In the genomic region with DNA sequence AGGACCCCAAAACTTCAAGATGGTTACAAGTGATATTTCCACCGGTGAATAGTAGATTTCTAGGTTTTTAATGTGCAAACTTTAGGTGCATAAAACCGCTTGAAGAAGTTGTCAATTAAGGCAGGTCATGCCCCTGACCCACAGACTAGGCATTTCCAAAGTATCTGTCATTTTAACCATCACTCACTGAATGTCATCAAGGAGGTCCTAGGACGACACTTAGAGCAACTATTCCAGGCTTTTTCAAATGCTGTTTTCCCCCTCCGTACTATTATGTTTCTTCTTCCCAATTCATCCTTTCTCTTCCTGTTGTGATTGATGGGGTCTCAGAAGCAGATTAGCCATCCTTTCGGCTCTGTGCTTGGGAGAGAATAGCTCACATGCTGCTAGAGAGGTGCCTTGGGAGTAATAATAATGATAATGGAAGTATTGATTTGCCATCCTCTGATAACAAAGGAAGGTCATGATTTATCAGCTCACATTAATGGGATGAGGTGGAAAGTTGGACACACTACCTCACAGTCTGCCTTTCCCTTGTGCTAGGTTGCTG, we compare ENCODE assay signal across 16 cellular contexts.
DNase-seq lines count a peak whose midpoint lies in the region; ATAC-seq, FAIRE-seq and TF ChIP-seq lines count a peak whose summit lies in the region.
"Had no signal": no experiment of that assay in that cellular context is flagged by ENCODE, and none has a peak within 500 bp of the region (broad histone marks: within the 10 kb centered on the region; RNA-seq: fewer than 3 reads in every experiment).

No MANE protein-coding gene starts in this region.

- peaks cover 25 to 89% (median 64%) of the 10 kb centered on the region in 4 donors for H3K4me1 Mint-ChIP-seq in CD4-positive, CD25-positive, alpha-beta regulatory T cell
- H3K4me1 Mint-ChIP-seq in activated T-helper 1 cell treated with anti-CD3 and anti-CD28 coated beads, Interleukin-12 subunit alpha, Interleukin-12 subunit beta, Interleukin-2, Interleukin-4 antibody, amounts not matched to agents 30 ng/mL and 10 ng/mL and 1 ng/mL, durations not matched to agents 14 hours and 24 hours and 36 hours (ENCODE audit: low read depth), result peaks cover 41% of the 10 kb centered on the region
- H3K4me1 Mint-ChIP-seq in stimulated activated effector memory CD8-positive, alpha-beta T cell treated with anti-CD3 and anti-CD28 coated beads, Interleukin-12 subunit alpha, Interleukin-12 subunit beta, amount 100 ng/mL, for 72 hours, result peaks cover 35% of the 10 kb centered on the region

- H3K36me3 Mint-ChIP-seq in CD4-positive, CD25-positive, alpha-beta regulatory T cell, result peaks cover 36% of the 10 kb centered on the region
- peaks cover 56% of the 10 kb centered on the region for H3K36me3 Mint-ChIP-seq in activated T-helper 1 cell treated with anti-CD3 and anti-CD28 coated beads, Interleukin-12 subunit alpha, Interleukin-12 subunit beta, Interleukin-2, Interleukin-4 antibody, amounts not matched to agents 30 ng/mL and 10 ng/mL and 1 ng/mL, durations not matched to agents 14 hours and 24 hours and 36 hours (ENCODE audit: low read depth)
- peaks cover 62% of the 10 kb centered on the region for H3K36me3 Mint-ChIP-seq in stimulated activated effector memory CD8-positive, alpha-beta T cell treated with anti-CD3 and anti-CD28 coated beads, Interleukin-12 subunit alpha, Interleukin-12 subunit beta, amount 100 ng/mL, for 72 hours

- peak; percentile 28 for FAIRE-seq in GM12891 (lab: Jason Lieb, UNC)
- FAIRE-seq: A549, G401.6 had no signal

- H3K4me1 ChIP-seq in CD4-positive, CD25-positive, alpha-beta regulatory T cell (ENCODE audit: control insufficient read depth, insufficient read depth, low read length, poor library complexity, severe bottlenecking), result peaks cover 77% of the 10 kb centered on the region
- peaks cover 6% of the 10 kb centered on the region for H3K4me1 ChIP-seq in osteoblast (ENCODE audit: insufficient read depth, low read length)
- H3K4me1 ChIP-seq: A549, BE2C had no signal

- H4K20me1 ChIP-seq in osteoblast (ENCODE audit: insufficient read depth, low read length), result no peaks in the 10 kb centered on the region

- H2AFZ ChIP-seq in osteoblast (ENCODE audit: low read length), result no peak overlapping the region
- H2AFZ ChIP-seq: GM23338 had no signal

- no peaks in the 10 kb centered on the region for H3K79me2 ChIP-seq in osteoblast (ENCODE audit: insufficient read depth, low read length)

- intact Hi-C loops in activated T-helper 1 cell treated with anti-CD3 and anti-CD28 coated beads, Interleukin-12 subunit alpha, Interleukin-12 subunit beta, Interleukin-2, Interleukin-4 antibody, amounts not matched to agents 30 ng/mL and 10 ng/mL and 1 ng/mL, durations not matched to agents 14 hours and 24 hours and 36 hours (cut with micrococcal nuclease), result no loop called here

- H3K36me3 ChIP-seq in CD4-positive, CD25-positive, alpha-beta regulatory T cell (ENCODE audit: control insufficient read depth, insufficient read depth, low read length), result peaks cover 20% of the 10 kb centered on the region
- H3K36me3 ChIP-seq in osteoblast (ENCODE audit: insufficient read depth, low read length), result no peaks in the 10 kb centered on the region
- H3K36me3 ChIP-seq: BE2C had no signal

- H3K9me3 Mint-ChIP-seq in CD4-positive, CD25-positive, alpha-beta regulatory T cell, result no peaks in the 10 kb centered on the region
- H3K9me3 Mint-ChIP-seq in activated T-helper 1 cell treated with anti-CD3 and anti-CD28 coated beads, Interleukin-12 subunit alpha, Interleukin-12 subunit beta, Interleukin-2, Interleukin-4 antibody, amounts not matched to agents 30 ng/mL and 10 ng/mL and 1 ng/mL, durations not matched to agents 14 hours and 24 hours and 36 hours, result no peaks in the 10 kb centered on the region
- H3K9me3 Mint-ChIP-seq in stimulated activated effector memory CD8-positive, alpha-beta T cell treated with anti-CD3 and anti-CD28 coated beads, Interleukin-12 subunit alpha, Interleukin-12 subunit beta, amount 100 ng/mL, for 72 hours, result no peaks in the 10 kb centered on the region
- H3K9me3 Mint-ChIP-seq: GM23338, IgD-negative memory B cell had no signal

- no peak overlapping the region for H3K4me2 ChIP-seq in osteoblast (ENCODE audit: insufficient read depth, low read length)
- H3K4me2 ChIP-seq: A549, GM23338 had no signal

- no peaks in the 10 kb centered on the region for H3K9me3 ChIP-seq in CD4-positive, CD25-positive, alpha-beta regulatory T cell (ENCODE audit: control insufficient read depth in 2 of 2, low read length in 2 of 2)
- no peaks in the 10 kb centered on the region for H3K9me3 ChIP-seq in osteoblast (ENCODE audit: low read depth, low read length)
- H3K9me3 ChIP-seq: A549, BE2C had no signal

- no peaks in the 10 kb centered on the region for H3K27me3 ChIP-seq in CD4-positive, CD25-positive, alpha-beta regulatory T cell (ENCODE audit: control insufficient read depth, insufficient read depth, low read length)
- no peaks in the 10 kb centered on the region for H3K27me3 ChIP-seq in osteoblast (ENCODE audit: insufficient read depth, low read length)

- TF ChIP-seq CTCF in osteoblast (IDR thresholded peaks at IDR 0.05; ENCODE audit: extremely low read depth, low read depth, low read length), result no peak

- H3K27me3 Mint-ChIP-seq in CD4-positive, CD25-positive, alpha-beta regulatory T cell, result no peaks in the 10 kb centered on the region
- H3K27me3 Mint-ChIP-seq in activated T-helper 1 cell treated with anti-CD3 and anti-CD28 coated beads, Interleukin-12 subunit alpha, Interleukin-12 subunit beta, Interleukin-2, Interleukin-4 antibody, amounts not matched to agents 30 ng/mL and 10 ng/mL and 1 ng/mL, durations not matched to agents 14 hours and 24 hours and 36 hours (ENCODE audit: insufficient read depth), result no peaks in the 10 kb centered on the region
- H3K27me3 Mint-ChIP-seq: IgD-negative memory B cell had no signal

- peak overlapping the region; percentile 97 to 100 (median 98) for H3K27ac Mint-ChIP-seq in CD4-positive, CD25-positive, alpha-beta regulatory T cell
- peak overlapping the region; percentile 34 for H3K27ac Mint-ChIP-seq in activated T-helper 1 cell treated with anti-CD3 and anti-CD28 coated beads, Interleukin-12 subunit alpha, Interleukin-12 subunit beta, Interleukin-2, Interleukin-4 antibody, amounts not matched to agents 30 ng/mL and 10 ng/mL and 1 ng/mL, durations not matched to agents 14 hours and 24 hours and 36 hours
- H3K27ac Mint-ChIP-seq in stimulated activated effector memory CD8-positive, alpha-beta T cell treated with anti-CD3 and anti-CD28 coated beads, Interleukin-12 subunit alpha, Interleukin-12 subunit beta, amount 100 ng/mL, for 72 hours, result no peak overlapping the region
- H3K27ac Mint-ChIP-seq: GM23338, IgD-negative memory B cell had no signal

- no peak for ATAC-seq in CD4-positive, CD25-positive, alpha-beta regulatory T cell (ENCODE audit: low read depth in 2 of 2)
- ATAC-seq in stimulated activated effector memory CD8-positive, alpha-beta T cell treated with anti-CD3 and anti-CD28 coated beads, Interleukin-12 subunit alpha, Interleukin-12 subunit beta, amount 100 ng/mL, for 72 hours, result no peak
- ATAC-seq: A549, GM23338 had no signal

- peak overlapping the region; percentile 11 for H3K4me3 ChIP-seq in CD4-positive, CD25-positive, alpha-beta regulatory T cell (ENCODE audit: low read depth, low read length)
- H3K4me3 ChIP-seq in osteoblast (ENCODE audit: insufficient read depth, low read length), result no peak overlapping the region
- H3K4me3 ChIP-seq: A549, GM23338 had no signal

- no peak for DNase-seq in CD4-positive, CD25-positive, alpha-beta regulatory T cell
- DNase-seq in GM12891 (ENCODE audit: insufficient read length, low spot score) (no peak), NCI-H1694 (lab: John Stamatoyannopoulos, UW) (no peak), osteoblast (ENCODE audit: insufficient read length, low spot score, missing footprints) (no peak)
- DNase-seq in activated T-helper 1 cell treated with anti-CD3 and anti-CD28 coated beads, Interleukin-12 subunit alpha, Interleukin-12 subunit beta, Interleukin-2, Interleukin-4 antibody, amounts not matched to agents 30 ng/mL and 10 ng/mL and 1 ng/mL, durations not matched to agents 14 hours and 24 hours and 36 hours (ENCODE audit: low spot score), result no peak
- DNase-seq in stimulated activated effector memory CD8-positive, alpha-beta T cell treated with anti-CD3 and anti-CD28 coated beads, Interleukin-12 subunit alpha, Interleukin-12 subunit beta, amount 100 ng/mL, for 72 hours (ENCODE audit: low spot score in 2 of 2), result no peak
- DNase-seq: BE2C, Calu3, DMS79 treated with DMSO at 0.1 percent for 48 hours, EL, H7, KG1 had no signal

- peak overlapping the region; percentile 88 for H3K27ac ChIP-seq in CD4-positive, CD25-positive, alpha-beta regulatory T cell (ENCODE audit: insufficient read depth, low read length, poor library complexity, severe bottlenecking)
- H3K27ac ChIP-seq in osteoblast (ENCODE audit: low read depth, low read length), result no peak overlapping the region
- H3K27ac ChIP-seq: A549 had no signal

- peak overlapping the region in 1 of 4 donors; percentile 18 for H3K4me3 Mint-ChIP-seq in CD4-positive, CD25-positive, alpha-beta regulatory T cell
- H3K4me3 Mint-ChIP-seq in activated T-helper 1 cell treated with anti-CD3 and anti-CD28 coated beads, Interleukin-12 subunit alpha, Interleukin-12 subunit beta, Interleukin-2, Interleukin-4 antibody, amounts not matched to agents 30 ng/mL and 10 ng/mL and 1 ng/mL, durations not matched to agents 14 hours and 24 hours and 36 hours, result no peak overlapping the region
- no peak overlapping the region for H3K4me3 Mint-ChIP-seq in stimulated activated effector memory CD8-positive, alpha-beta T cell treated with anti-CD3 and anti-CD28 coated beads, Interleukin-12 subunit alpha, Interleukin-12 subunit beta, amount 100 ng/mL, for 72 hours
- H3K4me3 Mint-ChIP-seq: GM23338, IgD-negative memory B cell had no signal

- no peak; the same call in 1 of the 2 replicates for TF ChIP-seq POLR2A in GM12891 (IDR thresholded peaks at IDR 0.05; ENCODE audit: low read depth, low read length)

TF ChIP-seq in GM12891, 5 proteins besides CTCF, POLR2A, EP300 and RAD21:
- no peak for TF ChIP-seq TAF1 (IDR thresholded peaks at IDR 0.05; ENCODE audit: low read depth, low read length)
- TF ChIP-seq POU2F2 (IDR thresholded peaks at IDR 0.05; ENCODE audit: low read depth, low read length), result no peak
- no peak for TF ChIP-seq POLR2AphosphoS5 (IDR thresholded peaks at IDR 0.05; ENCODE audit: low read depth, low read length)
- TF ChIP-seq SPI1 (IDR thresholded peaks at IDR 0.05; ENCODE audit: low read depth, low read length), result no peak
- no peak for TF ChIP-seq PAX5 (IDR thresholded peaks at IDR 0.05; ENCODE audit: insufficient read depth, low read length, severe bottlenecking)
TF ChIP-seq in GM12891: peak in this region for 0.
